In the genomic region with DNA sequence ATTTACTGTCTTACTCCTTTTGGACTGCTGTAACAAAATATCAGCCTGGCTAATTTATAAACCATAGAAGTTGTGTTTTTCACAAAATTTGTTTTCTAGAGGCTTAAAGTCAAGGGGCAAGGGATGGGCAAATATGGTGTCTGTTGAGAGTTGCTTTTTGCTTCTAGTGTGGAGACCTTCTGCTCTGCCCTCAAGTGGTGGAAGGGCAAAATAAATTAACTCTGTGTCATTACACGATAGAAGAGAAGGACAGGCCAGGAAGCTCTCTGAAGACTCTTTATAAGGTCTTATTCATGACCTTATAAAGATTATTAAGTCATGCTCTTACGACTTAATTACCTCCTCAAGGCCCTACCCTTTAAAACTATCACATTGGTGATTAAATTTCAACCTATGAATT, we compare ENCODE assay signal across 1 cellular context.
TF ChIP-seq lines count a peak whose summit lies in the region.

No MANE protein-coding gene starts in this region.

TF ChIP-seq in SK-N-SH treated with all-trans-retinoic acid at 6 μM for 48 hours, 23 proteins besides CTCF, POLR2A, EP300 and RAD21 (continued from another document):
- TF ChIP-seq, protein P1, sequence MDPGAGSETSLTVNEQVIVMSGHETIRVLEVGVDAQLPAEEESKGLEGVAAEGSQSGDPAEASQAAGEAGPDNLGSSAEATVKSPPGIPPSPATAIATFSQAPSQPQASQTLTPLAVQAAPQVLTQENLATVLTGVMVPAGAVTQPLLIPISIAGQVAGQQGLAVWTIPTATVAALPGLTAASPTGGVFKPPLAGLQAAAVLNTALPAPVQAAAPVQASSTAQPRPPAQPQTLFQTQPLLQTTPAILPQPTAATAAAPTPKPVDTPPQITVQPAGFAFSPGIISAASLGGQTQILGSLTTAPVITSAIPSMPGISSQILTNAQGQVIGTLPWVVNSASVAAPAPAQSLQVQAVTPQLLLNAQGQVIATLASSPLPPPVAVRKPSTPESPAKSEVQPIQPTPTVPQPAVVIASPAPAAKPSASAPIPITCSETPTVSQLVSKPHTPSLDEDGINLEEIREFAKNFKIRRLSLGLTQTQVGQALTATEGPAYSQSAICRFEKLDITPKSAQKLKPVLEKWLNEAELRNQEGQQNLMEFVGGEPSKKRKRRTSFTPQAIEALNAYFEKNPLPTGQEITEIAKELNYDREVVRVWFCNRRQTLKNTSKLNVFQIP (CRISPR knock-in tag; IDR thresholded peaks at IDR 0.05; ENCODE audit: borderline replicate concordance, low read depth), result no peak
- TF ChIP-seq OSR1 (CRISPR knock-in tag; IDR thresholded peaks at IDR 0.05) (no peak), ZC3H10 (CRISPR knock-in tag; IDR thresholded peaks at IDR 0.05) (no peak), GLIS3 (CRISPR knock-in tag; IDR thresholded peaks at IDR 0.05) (no peak), ZFP30 (CRISPR knock-in tag; IDR thresholded peaks at IDR 0.05) (no peak), SNAI2 (CRISPR knock-in tag; IDR thresholded peaks at IDR 0.05) (no peak)
